Comparison of ENCODE assay signal across 23 cellular contexts in genomic region chr3:194852836-194853508, GRCh38.
DNase-seq lines count a peak whose midpoint lies in the region; ATAC-seq and TF ChIP-seq lines count a peak whose summit lies in the region.
"Had no signal": no experiment of that assay in that cellular context is flagged by ENCODE, and none has a peak within 500 bp of the region (broad histone marks: within the 10 kb centered on the region; RNA-seq: fewer than 3 reads in every experiment).

No MANE protein-coding gene starts in this region.

- H3K4me2 ChIP-seq in mesendoderm (ENCODE audit: low read length), result no peak overlapping the region

- H4K8ac ChIP-seq in mesendoderm (ENCODE audit: low read depth, low read length), result no peak overlapping the region

- ATAC-seq in GM18873 (IDR thresholded peaks at IDR 0.05; ENCODE audit: low FRiP score, unreplicated experiment) (no peak), GM18502 (IDR thresholded peaks at IDR 0.05; ENCODE audit: poor library complexity, unreplicated experiment) (no peak)
- ATAC-seq: activated T-cell treated with anti-CD3 and anti-CD28 coated beads, Interleukin-2, amount 50 U/mL, for 72 hours; foreskin keratinocyte; left cardiac atrium; mucosa of descending colon had no signal

- H3K4ac ChIP-seq in mesendoderm (ENCODE audit: low read depth, low read length), result no peak overlapping the region

- H3K23ac ChIP-seq in mesendoderm (ENCODE audit: low read length), result no peak overlapping the region

- TF ChIP-seq CTCF in C4-2B (conservative IDR thresholded peaks at IDR 0.05), result no peak
- TF ChIP-seq CTCF in GM10266 (IDR thresholded peaks at IDR 0.05; ENCODE audit: control insufficient read depth, insufficient read depth, low read depth, missing control alignments), result no peak

- no peaks in the 10 kb centered on the region for H3K79me1 ChIP-seq in mesendoderm (ENCODE audit: low read length)

- H3K9ac ChIP-seq in mesendoderm (ENCODE audit: low read length), result no peak overlapping the region

- TF ChIP-seq EP300 in Ishikawa (IDR thresholded peaks at IDR 0.05; ENCODE audit: borderline replicate concordance), result no peak; the same call in 1 of the 2 replicates

- H3K27ac ChIP-seq in C4-2B, result peak overlapping the region; percentile 90
- no peak overlapping the region for H3K27ac ChIP-seq in mesendoderm (ENCODE audit: low read depth, low read length)
- H3K27ac ChIP-seq: foreskin keratinocyte, sigmoid colon, SJSA1 had no signal

- no peak overlapping the region for H2AK5ac ChIP-seq in mesendoderm (ENCODE audit: low read length)

- H3K4me3 ChIP-seq in mesendoderm (ENCODE audit: low read length), result no peak overlapping the region
- H3K4me3 ChIP-seq: mucosa of descending colon, sigmoid colon, SJSA1 had no signal

- H2BK5ac ChIP-seq in mesendoderm (ENCODE audit: low read length), result no peak overlapping the region

- H2BK120ac ChIP-seq in mesendoderm (ENCODE audit: low read depth, low read length), result no peak overlapping the region

- no peak overlapping the region for H2BK15ac ChIP-seq in mesendoderm (replicated peaks; ENCODE audit: low read depth)

- H3K36me3 ChIP-seq in mesendoderm (ENCODE audit: control insufficient read depth, insufficient read depth, low read length), result no peaks in the 10 kb centered on the region
- H3K36me3 ChIP-seq: sigmoid colon, SJSA1 had no signal

- no CpG with 5 or more reads among the region's 16 CpGs for WGBS in mesendoderm (ENCODE audit: extremely low coverage, insufficient coverage, low lambda C conversion rate)

- peak overlapping the region; percentile 7 for H3K56ac ChIP-seq in mesendoderm (ENCODE audit: low read length)

- H3K27me3 ChIP-seq in mesendoderm (ENCODE audit: insufficient read depth, low read length, poor library complexity), result no peaks in the 10 kb centered on the region
- H3K27me3 ChIP-seq: foreskin keratinocyte, sigmoid colon, SJSA1 had no signal

- no peak for TF ChIP-seq RAD21 in Ishikawa (IDR thresholded peaks at IDR 0.05; ENCODE audit: low read depth)

- H3K4me1 ChIP-seq in mesendoderm (ENCODE audit: control insufficient read depth, low read depth, low read length), result no peaks in the 10 kb centered on the region
- H3K4me1 ChIP-seq: foreskin keratinocyte, sigmoid colon had no signal

- H3K79me2 ChIP-seq in mesendoderm (ENCODE audit: control insufficient read depth, insufficient read depth, low read length), result no peaks in the 10 kb centered on the region

- peak; percentile 57 for DNase-seq in NCI-H69 (lab: John Stamatoyannopoulos, UW)
- DNase-seq in mesendoderm, result no peak
- DNase-seq in activated gamma-delta T cell (lab: John Stamatoyannopoulos, UW), result no peak
- DNase-seq in GM10266 (ENCODE audit: extremely low spot score), result no peak
- DNase-seq: activated CD4-positive, CD25-positive, alpha-beta regulatory T cell; activated CD8-positive, alpha-beta memory T cell treated with anti-CD3 and anti-CD28 coated beads for 24 hours; activated naive CD8-positive, alpha-beta T cell treated with anti-CD3 and anti-CD28 coated beads for 36 hours; activated T-cell treated with anti-CD3 and anti-CD28 coated beads, Interleukin-2, amount 50 U/mL, for 72 hours; CD8-positive, alpha-beta memory T cell; cortex of kidney; foreskin keratinocyte; KBM-7; left cardiac atrium; mucosa of descending colon; MV-4-11; nucleus accumbens; sigmoid colon; T-helper 2 cell had no signal

- H4K5ac ChIP-seq in mesendoderm (ENCODE audit: low read length), result no peak overlapping the region

- H3K18ac ChIP-seq in mesendoderm (ENCODE audit: low read length), result no peak overlapping the region

TF ChIP-seq in Ishikawa, 13 proteins besides CTCF, POLR2A, EP300 and RAD21:
- no peak for TF ChIP-seq YY1 (IDR thresholded peaks at IDR 0.05; ENCODE audit: low read depth)
- TF ChIP-seq MAX (IDR thresholded peaks at IDR 0.05), result peak; percentile 29; the same call in 1 of the 2 replicates
- TF ChIP-seq REST (IDR thresholded peaks at IDR 0.05; ENCODE audit: low read depth), result no peak
- TF ChIP-seq NFIC (IDR thresholded peaks at IDR 0.05), result peak; percentile 55
- no peak for TF ChIP-seq TAF1 (IDR thresholded peaks at IDR 0.05; ENCODE audit: low read depth)
- no peak for TF ChIP-seq USF1 (IDR thresholded peaks at IDR 0.05)
- no peak for TF ChIP-seq EGR1 (IDR thresholded peaks at IDR 0.05)
- TF ChIP-seq ZBTB7A (IDR thresholded peaks at IDR 0.05; ENCODE audit: low read depth), result no peak
- TF ChIP-seq TCF12 (IDR thresholded peaks at IDR 0.05; ENCODE audit: low read depth), result 0 out of 2 replicates have a peak, but pooled peaks have one; percentile 42
- TF ChIP-seq FOXM1 (IDR thresholded peaks at IDR 0.05; ENCODE audit: borderline replicate concordance, low read depth), result no peak
- TF ChIP-seq TEAD4 (IDR thresholded peaks at IDR 0.05), result no peak
